ENCODE assay signal across 15 cellular contexts in the genomic region with DNA sequence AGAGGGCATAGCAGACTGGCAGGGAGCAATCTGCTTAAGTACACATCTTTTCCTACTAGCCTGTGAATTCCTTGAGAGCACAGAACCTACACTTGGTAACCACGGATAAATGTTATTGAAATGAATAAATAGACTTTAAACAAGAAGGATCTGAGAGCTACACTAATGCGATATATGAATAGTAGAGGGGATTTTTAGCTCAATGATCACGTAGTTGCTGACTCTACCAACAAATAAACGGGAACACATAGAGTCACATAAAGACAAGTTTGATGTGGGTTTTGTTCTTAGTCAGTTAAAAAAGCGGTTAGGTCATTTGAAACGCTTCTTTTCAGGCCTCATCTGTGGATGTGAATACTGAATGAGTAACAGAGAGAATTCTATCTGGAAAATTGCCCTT.
DNase-seq lines count a peak whose midpoint lies in the region; ATAC-seq, FAIRE-seq and TF ChIP-seq lines count a peak whose summit lies in the region.
"Had no signal": no experiment of that assay in that cellular context is flagged by ENCODE, and none has a peak within 500 bp of the region (broad histone marks: within the 10 kb centered on the region; RNA-seq: fewer than 3 reads in every experiment).

No MANE protein-coding gene starts in this region.

- intact Hi-C loops in PC-9 (cut with micrococcal nuclease; ENCODE audit: unreplicated experiment), result no loop called here

- no peaks in the 10 kb centered on the region for H3K27me3 ChIP-seq in Karpas-422 (ENCODE audit: low read length)
- no peaks in the 10 kb centered on the region for H3K27me3 ChIP-seq in small intestine (ENCODE audit: control insufficient read depth in 2 of 2, insufficient read depth in 2 of 2, low read length in 2 of 2)
- H3K27me3 ChIP-seq in PC-9 (ENCODE audit: insufficient read depth, low read depth), result no peaks in the 10 kb centered on the region
- H3K27me3 ChIP-seq: testis had no signal

- H3K4me1 Mint-ChIP-seq in WTC11, result peaks cover 29% of the 10 kb centered on the region

- CTCF ChIA-PET in WTC11 (lab: Charles Lee) (no interaction called here), PC-9 (lab: Charles Lee) (no interaction called here)

- POLR2A ChIA-PET in WTC11 (lab: Charles Lee) (no interaction called here), PC-9 (lab: Charles Lee; ENCODE audit: unreplicated experiment) (no interaction called here)

- H3K79me2 ChIP-seq in Karpas-422 (ENCODE audit: low read length) (0 out of 2 replicates have a peak, but pooled peaks cover 4% of the 10 kb centered on the region), PC-9 (ENCODE audit: low read depth) (no peaks in the 10 kb centered on the region)

- ATAC-seq in GM19372 (IDR thresholded peaks at IDR 0.05; ENCODE audit: low read depth, unreplicated experiment) (peak; percentile 44), HG02885 (IDR thresholded peaks at IDR 0.05; ENCODE audit: poor library complexity, unreplicated experiment) (peak; percentile 42), WTC11 (no peak)

- no peak for FAIRE-seq in small intestine (lab: Jason Lieb, UNC)
- FAIRE-seq: endometrium, G401.6 had no signal

- no TSS peak for BruUV-seq in PC-9 (replicated peaks; lab: Mats Ljungman, UMichigan)

- peaks cover 16% of the 10 kb centered on the region for H3K36me3 Mint-ChIP-seq in WTC11

- DNase-seq in GM13977 (ENCODE audit: low spot score) (peak; percentile 16), WTC11 (ENCODE audit: low spot score) (no peak), Karpas-422 (no peak), small intestine (no peak), PC-9 (no peak)
- no peak for DNase-seq in stimulated activated CD4-positive, alpha-beta T cell treated with anti-CD3 and anti-CD28 coated beads, Interleukin-2, amount 100 ng/mL, for 48 hours
- DNase-seq: activated T-cell treated with anti-CD3 and anti-CD28 coated beads for 4 hours, GOT3, NCI-H2081 treated with DMSO at 0.1 percent for 48 hours, testis had no signal

- no peaks in the 10 kb centered on the region for H3K9me3 Mint-ChIP-seq in WTC11

- H3K27ac ChIP-seq in Karpas-422 (ENCODE audit: low read length) (no peak overlapping the region), small intestine (ENCODE audit: low read depth in 1 of 2, low read length in 1 of 2) (no peak overlapping the region), PC-9 (no peak overlapping the region)
- H3K27ac ChIP-seq: testis had no signal

- in situ Hi-C loops in GM13977 (cut with MboI; ENCODE audit: low pct_unique_long_range_greater_than_20kb, low sequenced_read_pairs, unreplicated experiment), result loop anchor here (10.0 to 25.0 kb wide), 2 partner anchors 65 to 263 kb away; no protein-coding TSS in a partner anchor

- H3K36me3 ChIP-seq in Karpas-422 (ENCODE audit: insufficient read depth, low read length) (peaks cover 20% of the 10 kb centered on the region), small intestine (ENCODE audit: control insufficient read depth in 2 of 2, insufficient read depth in 2 of 2, low read length in 2 of 2) (no peaks in the 10 kb centered on the region), PC-9 (ENCODE audit: low read depth) (no peaks in the 10 kb centered on the region)

- peak overlapping the region; percentile 55 for H3K27ac Mint-ChIP-seq in WTC11
- H3K27ac Mint-ChIP-seq: progenitor cell of endocrine pancreas had no signal

- H3K9me3 ChIP-seq in Karpas-422 (ENCODE audit: low read length), result no peaks in the 10 kb centered on the region
- no peaks in the 10 kb centered on the region for H3K9me3 ChIP-seq in small intestine (ENCODE audit: control insufficient read depth, low read depth)
- H3K9me3 ChIP-seq in PC-9 (ENCODE audit: insufficient read depth, low read depth), result no peaks in the 10 kb centered on the region
- H3K9me3 ChIP-seq: testis had no signal

- no peak overlapping the region for H3K4me3 ChIP-seq in Karpas-422 (ENCODE audit: low read length)
- no peak overlapping the region for H3K4me3 ChIP-seq in small intestine (ENCODE audit: low read depth in 1 of 2, low read length in 2 of 2)
- no peak overlapping the region for H3K4me3 ChIP-seq in PC-9
- H3K4me3 ChIP-seq: testis had no signal

- WGBS in small intestine, 3 donors, result 76 to 86% (median 77%) methylated on average over 6 of the region's 6 CpGs

- H2AFZ ChIP-seq in Karpas-422 (ENCODE audit: low read length) (no peak overlapping the region), PC-9 (no peak overlapping the region)

- H3K4me1 ChIP-seq in Karpas-422 (ENCODE audit: low read length), result no peaks in the 10 kb centered on the region
- H3K4me1 ChIP-seq in small intestine (ENCODE audit: control insufficient read depth in 2 of 2, insufficient read depth in 1 of 2, low read depth in 1 of 2, low read length in 1 of 2), result peaks cover 0 to 8% of the 10 kb centered on the region in 2 donors
- H3K4me1 ChIP-seq in PC-9 (replicated peaks; ENCODE audit: insufficient read depth), result no peaks in the 10 kb centered on the region

- H4K20me1 ChIP-seq in Karpas-422 (ENCODE audit: insufficient read depth, low read depth, low read length) (no peaks in the 10 kb centered on the region), PC-9 (ENCODE audit: insufficient read depth) (no peaks in the 10 kb centered on the region)

- H3K4me2 ChIP-seq in Karpas-422 (ENCODE audit: low read depth, low read length, poor library complexity, severe bottlenecking), result no peak overlapping the region
- no peak overlapping the region for H3K4me2 ChIP-seq in PC-9

- no peak overlapping the region for H3K4me3 Mint-ChIP-seq in WTC11

- no peak overlapping the region for H3K9ac ChIP-seq in Karpas-422 (ENCODE audit: low read length)

- TF ChIP-seq CTCF in GM13977 (IDR thresholded peaks at IDR 0.05; ENCODE audit: extremely low read depth, insufficient read depth, missing control alignments), result no peak
- TF ChIP-seq CTCF in WTC11 (IDR thresholded peaks at IDR 0.05), result no peak
- no peak for TF ChIP-seq CTCF in PC-9 (conservative IDR thresholded peaks at IDR 0.05)

- H3K27me3 Mint-ChIP-seq in WTC11 (ENCODE audit: low read depth), result no peaks in the 10 kb centered on the region
- H3K27me3 Mint-ChIP-seq: progenitor cell of endocrine pancreas had no signal

- no peaks in the 10 kb centered on the region for H3F3A ChIP-seq in PC-9 (ENCODE audit: insufficient read depth, low read depth)

- H3K9me2 ChIP-seq in Karpas-422 (replicated peaks; ENCODE audit: insufficient read depth, low read length) (no peaks in the 10 kb centered on the region), PC-9 (ENCODE audit: insufficient read depth) (no peaks in the 10 kb centered on the region)

TF ChIP-seq in WTC11, 78 proteins besides CTCF, POLR2A, EP300 and RAD21:
- TF ChIP-seq TCF7 (CRISPR knock-in tag; IDR thresholded peaks at IDR 0.05; ENCODE audit: low read depth), result no peak
- TF ChIP-seq PRRX2 (CRISPR knock-in tag; IDR thresholded peaks at IDR 0.05), result no peak
- no peak for TF ChIP-seq NFATC4 (CRISPR knock-in tag; IDR thresholded peaks at IDR 0.05)
- TF ChIP-seq SMAD3 (CRISPR knock-in tag; IDR thresholded peaks at IDR 0.05; ENCODE audit: borderline replicate concordance), result no peak
- TF ChIP-seq, protein P1, sequence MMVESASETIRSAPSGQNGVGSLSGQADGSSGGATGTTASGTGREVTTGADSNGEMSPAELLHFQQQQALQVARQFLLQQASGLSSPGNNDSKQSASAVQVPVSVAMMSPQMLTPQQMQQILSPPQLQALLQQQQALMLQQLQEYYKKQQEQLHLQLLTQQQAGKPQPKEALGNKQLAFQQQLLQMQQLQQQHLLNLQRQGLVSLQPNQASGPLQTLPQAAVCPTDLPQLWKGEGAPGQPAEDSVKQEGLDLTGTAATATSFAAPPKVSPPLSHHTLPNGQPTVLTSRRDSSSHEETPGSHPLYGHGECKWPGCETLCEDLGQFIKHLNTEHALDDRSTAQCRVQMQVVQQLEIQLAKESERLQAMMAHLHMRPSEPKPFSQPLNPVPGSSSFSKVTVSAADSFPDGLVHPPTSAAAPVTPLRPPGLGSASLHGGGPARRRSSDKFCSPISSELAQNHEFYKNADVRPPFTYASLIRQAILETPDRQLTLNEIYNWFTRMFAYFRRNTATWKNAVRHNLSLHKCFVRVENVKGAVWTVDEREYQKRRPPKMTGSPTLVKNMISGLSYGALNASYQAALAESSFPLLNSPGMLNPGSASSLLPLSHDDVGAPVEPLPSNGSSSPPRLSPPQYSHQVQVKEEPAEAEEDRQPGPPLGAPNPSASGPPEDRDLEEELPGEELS (CRISPR knock-in tag; IDR thresholded peaks at IDR 0.05), result no peak
- TF ChIP-seq, protein P2, sequence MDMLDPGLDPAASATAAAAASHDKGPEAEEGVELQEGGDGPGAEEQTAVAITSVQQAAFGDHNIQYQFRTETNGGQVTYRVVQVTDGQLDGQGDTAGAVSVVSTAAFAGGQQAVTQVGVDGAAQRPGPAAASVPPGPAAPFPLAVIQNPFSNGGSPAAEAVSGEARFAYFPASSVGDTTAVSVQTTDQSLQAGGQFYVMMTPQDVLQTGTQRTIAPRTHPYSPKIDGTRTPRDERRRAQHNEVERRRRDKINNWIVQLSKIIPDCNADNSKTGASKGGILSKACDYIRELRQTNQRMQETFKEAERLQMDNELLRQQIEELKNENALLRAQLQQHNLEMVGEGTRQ (CRISPR knock-in tag; IDR thresholded peaks at IDR 0.05), result no peak
- TF ChIP-seq, protein P3, sequence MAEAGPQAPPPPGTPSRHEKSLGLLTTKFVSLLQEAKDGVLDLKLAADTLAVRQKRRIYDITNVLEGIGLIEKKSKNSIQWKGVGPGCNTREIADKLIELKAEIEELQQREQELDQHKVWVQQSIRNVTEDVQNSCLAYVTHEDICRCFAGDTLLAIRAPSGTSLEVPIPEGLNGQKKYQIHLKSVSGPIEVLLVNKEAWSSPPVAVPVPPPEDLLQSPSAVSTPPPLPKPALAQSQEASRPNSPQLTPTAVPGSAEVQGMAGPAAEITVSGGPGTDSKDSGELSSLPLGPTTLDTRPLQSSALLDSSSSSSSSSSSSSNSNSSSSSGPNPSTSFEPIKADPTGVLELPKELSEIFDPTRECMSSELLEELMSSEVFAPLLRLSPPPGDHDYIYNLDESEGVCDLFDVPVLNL (CRISPR knock-in tag; IDR thresholded peaks at IDR 0.05; ENCODE audit: borderline replicate concordance, low read depth), result no peak
